Comparison of ENCODE assay signal across 15 cellular contexts in the genomic region with DNA sequence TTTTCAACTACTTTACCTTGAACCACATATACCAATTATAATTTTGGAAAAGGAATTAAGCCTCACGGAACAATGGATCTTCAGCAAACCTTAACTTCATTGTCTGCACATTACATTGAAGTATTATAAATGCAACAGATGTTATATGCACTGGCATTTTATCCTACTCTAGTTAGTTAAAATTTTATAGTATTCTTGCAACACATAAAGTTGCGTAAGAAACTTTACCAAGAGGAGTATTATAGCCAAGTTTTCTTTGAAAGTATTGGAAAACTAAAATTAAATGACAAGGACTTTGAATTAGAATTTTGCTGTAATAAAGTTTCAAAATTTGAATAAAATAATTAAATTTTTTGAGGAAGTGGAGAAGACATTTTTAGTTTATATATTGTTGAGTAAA.
A peak's percentile ranks its signal among the peaks of the same experiment; 100 is the strongest.
DNase-seq lines count a peak whose midpoint lies in the region; ATAC-seq and TF ChIP-seq lines count a peak whose summit lies in the region.
"Had no signal": no experiment of that assay in that cellular context is flagged by ENCODE, and none has a peak within 500 bp of the region (broad histone marks: within the 10 kb centered on the region; RNA-seq: fewer than 3 reads in every experiment).

No MANE protein-coding gene starts in this region.

- H3K4me1 ChIP-seq in IMR-90 (ENCODE audit: control insufficient read depth, insufficient read depth, low read length), result no peaks in the 10 kb centered on the region
- H3K4me1 ChIP-seq in mesendoderm (ENCODE audit: control insufficient read depth, low read depth, low read length), result no peaks in the 10 kb centered on the region
- H3K4me1 ChIP-seq: Caco-2 had no signal

- H2BK5ac ChIP-seq in IMR-90 (ENCODE audit: low read depth, low read length, poor library complexity, severe bottlenecking) (no peak overlapping the region), mesendoderm (ENCODE audit: low read length) (no peak overlapping the region)

- TF ChIP-seq POLR2A in IMR-90 (IDR thresholded peaks at IDR 0.05; ENCODE audit: low read depth, low read length), result no peak

- H3K9me3 ChIP-seq in IMR-90 (ENCODE audit: control insufficient read depth, insufficient read depth, low read length), result no peaks in the 10 kb centered on the region
- H3K9me3 ChIP-seq: Caco-2 had no signal

- CTCF ChIA-PET in IMR-90 (lab: Yijun Ruan, JAX), result no interaction called here

- no peak overlapping the region for H3K4me2 ChIP-seq in IMR-90 (ENCODE audit: low read depth, low read length)
- no peak overlapping the region for H3K4me2 ChIP-seq in mesendoderm (ENCODE audit: low read length)
- H3K4me2 ChIP-seq: KMS-11 had no signal

- TF ChIP-seq RAD21 in IMR-90 (IDR thresholded peaks at IDR 0.05; ENCODE audit: low read length), result no peak

- WGBS in IMR-90 (ENCODE audit: extremely low coverage in 2 of 2, insufficient read length in 1 of 2), 2 experiments, result no CpG with 5 or more reads among the region's 2 CpGs
- no CpG with 5 or more reads among the region's 2 CpGs for WGBS in mesendoderm (ENCODE audit: extremely low coverage, insufficient coverage, low lambda C conversion rate)

- no peaks in the 10 kb centered on the region for H4K20me1 ChIP-seq in IMR-90 (ENCODE audit: insufficient read depth, low read length)

- no peak overlapping the region for H4K5ac ChIP-seq in IMR-90 (ENCODE audit: low read depth, low read length)
- no peak overlapping the region for H4K5ac ChIP-seq in mesendoderm (ENCODE audit: low read length)

- H3K4me3 ChIP-seq in IMR-90 (ENCODE audit: insufficient read depth, low read depth, low read length) (no peak overlapping the region), cardiac fibroblast (replicated peaks in 1 of 2; ENCODE audit: low read depth in 2 of 2, low read length in 2 of 2) (no peak overlapping the region), fibroblast of the aortic adventitia (ENCODE audit: low read depth, low read length) (no peak overlapping the region), mesendoderm (ENCODE audit: low read length) (no peak overlapping the region)

- no peak overlapping the region for H3K27ac ChIP-seq in IMR-90 (ENCODE audit: insufficient read depth, low read length)
- no peak overlapping the region for H3K27ac ChIP-seq in mesendoderm (ENCODE audit: low read depth, low read length)
- H3K27ac ChIP-seq: KMS-11, RWPE1 had no signal

- H4K8ac ChIP-seq in IMR-90 (ENCODE audit: low read depth in 2 of 2, low read length in 2 of 2) (no peak overlapping the region), mesendoderm (ENCODE audit: low read depth, low read length) (no peak overlapping the region)

- in situ Hi-C loops in IMR-90 (cut with MboI; ENCODE audit: low sequenced_read_pairs), result no loop called here

- no peaks in the 10 kb centered on the region for H3K9me1 ChIP-seq in IMR-90 (ENCODE audit: insufficient read depth, low read length)

- H3K27me3 ChIP-seq in IMR-90 (ENCODE audit: control insufficient read depth, insufficient read depth, low read length) (no peaks in the 10 kb centered on the region), mesendoderm (ENCODE audit: insufficient read depth, low read length, poor library complexity) (no peaks in the 10 kb centered on the region)

- H2AFZ ChIP-seq in IMR-90 (replicated peaks; ENCODE audit: low read length, poor library complexity), result no peak overlapping the region

- no peak overlapping the region for H3K23ac ChIP-seq in IMR-90 (ENCODE audit: low read depth, low read length)
- no peak overlapping the region for H3K23ac ChIP-seq in mesendoderm (ENCODE audit: low read length)

- intact Hi-C loops in IMR-90 (cut with micrococcal nuclease), result no loop called here

- H2BK20ac ChIP-seq in IMR-90 (ENCODE audit: low read depth, low read length), result no peak overlapping the region

- no peaks in the 10 kb centered on the region for H3K79me2 ChIP-seq in mesendoderm (ENCODE audit: control insufficient read depth, insufficient read depth, low read length)

- no peak overlapping the region for H2AK5ac ChIP-seq in IMR-90 (ENCODE audit: low read depth, low read length)
- no peak overlapping the region for H2AK5ac ChIP-seq in mesendoderm (ENCODE audit: low read length)

- no peak overlapping the region for H3K14ac ChIP-seq in IMR-90 (replicated peaks; ENCODE audit: low read depth, low read length)

- peak; percentile 2 for DNase-seq in AG08395 (ENCODE audit: low spot score)
- DNase-seq in IMR-90, result no peak
- peak; percentile 7 to 22 for DNase-seq in cardiac fibroblast (ENCODE audit: low read depth in 2 of 2)
- peak; percentile 9 for DNase-seq in fibroblast of the aortic adventitia (ENCODE audit: low read depth)
- no peak for DNase-seq in NCI-H226
- DNase-seq in mesendoderm, result no peak
- DNase-seq in NOMO-1 treated with DMSO at 0.1 percent for 48 hours (lab: John Stamatoyannopoulos, UW; ENCODE audit: unreplicated experiment), result no peak
- DNase-seq in NCI-H774 (lab: John Stamatoyannopoulos, UW), result no peak
- DNase-seq: Caco-2; CD4-positive, CD25-positive, alpha-beta regulatory T cell; EL; NCI-H187 treated with DMSO at 0.1 percent for 48 hours had no signal

- H3K79me1 ChIP-seq in IMR-90 (ENCODE audit: low read depth in 1 of 2, low read length in 2 of 2), result no peaks in the 10 kb centered on the region; a peak in 3 of 4 replicates
- no peaks in the 10 kb centered on the region for H3K79me1 ChIP-seq in mesendoderm (ENCODE audit: low read length)

- no TSS peak for BruUV-seq in IMR-90 (replicated peaks; lab: Mats Ljungman, UMichigan)

- no peak overlapping the region for H4K91ac ChIP-seq in IMR-90 (ENCODE audit: insufficient read depth, low read depth, low read length)

- H2AK9ac ChIP-seq in IMR-90 (replicated peaks; ENCODE audit: low read depth, low read length, poor library complexity), result no peak overlapping the region

- H3K9ac ChIP-seq in IMR-90 (ENCODE audit: low read depth, low read length) (no peak overlapping the region), mesendoderm (ENCODE audit: low read length) (no peak overlapping the region)
- H3K9ac ChIP-seq: KMS-11 had no signal

- H3K56ac ChIP-seq in IMR-90 (ENCODE audit: extremely low read depth, insufficient read depth, low read length), result no peak overlapping the region
- H3K56ac ChIP-seq in mesendoderm (ENCODE audit: low read length), result no peak overlapping the region

- dilution Hi-C loops in IMR-90 (cut with HindIII; ENCODE audit: low sequenced_read_pairs, unreplicated experiment), result no loop called here

- POLR2A ChIA-PET in IMR-90 (lab: Charles Lee; ENCODE audit: unreplicated experiment), result no interaction called here

- no peak overlapping the region for H2BK15ac ChIP-seq in IMR-90 (ENCODE audit: low read depth, low read length)
- H2BK15ac ChIP-seq in mesendoderm (replicated peaks; ENCODE audit: low read depth), result no peak overlapping the region

- H3K18ac ChIP-seq in IMR-90 (ENCODE audit: low read depth, low read length) (no peak overlapping the region), mesendoderm (ENCODE audit: low read length) (no peak overlapping the region)

- H3K4ac ChIP-seq in IMR-90 (ENCODE audit: low read depth, low read length) (no peak overlapping the region), mesendoderm (ENCODE audit: low read depth, low read length) (no peak overlapping the region)

- ATAC-seq in IMR-90 (ENCODE audit: low read depth), result no peak
- ATAC-seq: HCT116 had no signal

- H2BK120ac ChIP-seq in IMR-90 (ENCODE audit: low read depth, low read length) (no peak overlapping the region), mesendoderm (ENCODE audit: low read depth, low read length) (no peak overlapping the region)

- H3K36me3 ChIP-seq in IMR-90 (ENCODE audit: control insufficient read depth, insufficient read depth, low read length), result peaks cover 14% of the 10 kb centered on the region
- no peaks in the 10 kb centered on the region for H3K36me3 ChIP-seq in mesendoderm (ENCODE audit: control insufficient read depth, insufficient read depth, low read length)

- no peak for TF ChIP-seq CTCF in IMR-90 (conservative IDR thresholded peaks at IDR 0.05; ENCODE audit: low read depth, low read length)
- no peak for TF ChIP-seq CTCF in cardiac fibroblast (IDR thresholded peaks at IDR 0.05; ENCODE audit: low read depth, low read length)
- TF ChIP-seq CTCF in fibroblast of the aortic adventitia (IDR thresholded peaks at IDR 0.05; ENCODE audit: insufficient read depth, low read length), result no peak

TF ChIP-seq in IMR-90, 13 proteins besides CTCF, POLR2A, EP300 and RAD21:
- TF ChIP-seq ELK1 (IDR thresholded peaks at IDR 0.05; ENCODE audit: borderline replicate concordance, low read depth, low read length) (no peak), CEBPB (IDR thresholded peaks at IDR 0.05; ENCODE audit: low read depth, low read length) (peak; percentile 76)

Comparison
In these comparisons a context has a peak if more than half of its experiments do, and no peak if none do; other contexts are left out.
1. DNase-seq: peak in AG08395 (single experiment), cardiac fibroblast (2 of 2) and fibroblast of the aortic adventitia (single experiment); none in IMR-90 (single experiment), NCI-H226 (single experiment), mesendoderm (single experiment), NOMO-1 treated with DMSO at 0.1 percent for 48 hours (single experiment) and NCI-H774 (single experiment).